Comparison of ENCODE assay signal across 1 cellular context in the genomic region with DNA sequence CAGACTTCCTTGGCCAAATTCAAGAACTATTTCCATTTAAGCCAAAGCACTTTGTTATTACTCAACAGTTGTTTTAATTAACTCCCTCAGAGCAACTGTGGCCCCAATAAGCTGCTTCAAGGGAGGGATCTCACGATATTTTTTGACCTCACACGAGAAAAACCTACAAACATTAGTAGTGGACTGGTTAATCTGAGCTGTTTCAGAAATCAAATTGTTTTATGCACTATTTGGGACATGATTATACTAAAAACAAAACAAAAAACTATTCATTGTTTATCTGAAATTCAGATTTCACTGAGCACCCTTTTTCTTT.
A peak's percentile ranks its signal among the peaks of the same experiment; 100 is the strongest.
TF ChIP-seq lines count a peak whose summit lies in the region.

No MANE protein-coding gene starts in this region.

TF ChIP-seq in K562, 482 proteins besides CTCF, POLR2A, EP300 and RAD21 (continued from another document):
- TF ChIP-seq POLR3A (IDR thresholded peaks at IDR 0.05; ENCODE audit: borderline replicate concordance, extremely low read depth, insufficient read depth, insufficient read length), result no peak
- no peak for TF ChIP-seq SRSF3 (IDR thresholded peaks at IDR 0.05; ENCODE audit: insufficient read depth, low read length)
- TF ChIP-seq NFATC3 (IDR thresholded peaks at IDR 0.05), result no peak
- 0 out of 2 replicates have a peak, but pooled peaks have one; percentile 6 for TF ChIP-seq L3MBTL2 (IDR thresholded peaks at IDR 0.05)
- TF ChIP-seq WHSC1 (IDR thresholded peaks at IDR 0.05; ENCODE audit: low read length), result no peak
- TF ChIP-seq PRPF4 (IDR thresholded peaks at IDR 0.05; ENCODE audit: insufficient read depth, low read depth, low read length, poor library complexity, severe bottlenecking), result no peak
- TF ChIP-seq CHD2 (IDR thresholded peaks at IDR 0.05; ENCODE audit: low read depth, low read length), result peak; percentile 78
- TF ChIP-seq CEBPG (CRISPR knock-in tag; IDR thresholded peaks at IDR 0.05), result no peak
- TF ChIP-seq CEBPG (tag; conservative IDR thresholded peaks at IDR 0.05 in 1 of 2, IDR thresholded peaks at IDR 0.05 in 1 of 2), result peak; percentile 42 to 44; a peak in 2 of 4 replicates
- TF ChIP-seq MEF2D (tag; conservative IDR thresholded peaks at IDR 0.05; ENCODE audit: low read depth), result 0 out of 2 replicates have a peak, but pooled peaks have one; percentile 1
- TF ChIP-seq SETDB1 (IDR thresholded peaks at IDR 0.05; ENCODE audit: low read length), result no peak
- no peak for TF ChIP-seq PHF21A (IDR thresholded peaks at IDR 0.05; ENCODE audit: borderline replicate concordance, low read depth)
- TF ChIP-seq ARID1B (IDR thresholded peaks at IDR 0.05), result no peak
- no peak for TF ChIP-seq HNRNPLL (IDR thresholded peaks at IDR 0.05; ENCODE audit: low read depth, low read length, poor library complexity, severe bottlenecking)
- peak; percentile 4 for TF ChIP-seq RBM25 (IDR thresholded peaks at IDR 0.05; ENCODE audit: low read depth, low read length, severe bottlenecking)
